In genomic region chr1:103527331-103527730, GRCh38 we compare ENCODE assay signal across 1 cellular context.
TF ChIP-seq lines count a peak whose summit lies in the region.

No MANE protein-coding gene starts in this region.

TF ChIP-seq in H1, 55 proteins besides CTCF, POLR2A, EP300 and RAD21 (continued from another document):
- no peak for TF ChIP-seq SP2 (IDR thresholded peaks at IDR 0.05; ENCODE audit: low read length)
- no peak for TF ChIP-seq BCL11A (IDR thresholded peaks at IDR 0.05; ENCODE audit: low read depth in 2 of 2, low read length in 2 of 2)
- TF ChIP-seq TBP (IDR thresholded peaks at IDR 0.05; ENCODE audit: low read depth, low read length): no peak
- no peak for TF ChIP-seq ATF3 (IDR thresholded peaks at IDR 0.05; ENCODE audit: insufficient read depth, low read depth, low read length)
- TF ChIP-seq KDM1A (IDR thresholded peaks at IDR 0.05; ENCODE audit: borderline replicate concordance, low read length): no peak
- no peak for TF ChIP-seq JUND (IDR thresholded peaks at IDR 0.05; ENCODE audit: low read length)
- no peak for TF ChIP-seq TAF1 (IDR thresholded peaks at IDR 0.05; ENCODE audit: low read depth, low read length)
- no peak for TF ChIP-seq SAP30 (IDR thresholded peaks at IDR 0.05; ENCODE audit: insufficient read depth, insufficient replicate concordance, low read length)
- TF ChIP-seq YY1 (IDR thresholded peaks at IDR 0.05; ENCODE audit: low read depth, low read length): no peak
- no peak for TF ChIP-seq HDAC2 (IDR thresholded peaks at IDR 0.05; ENCODE audit: borderline replicate concordance in 1 of 2, low read depth in 2 of 2, low read length in 2 of 2)
- no peak for TF ChIP-seq CHD2 (IDR thresholded peaks at IDR 0.05; ENCODE audit: low read length)
- TF ChIP-seq TCF12 (IDR thresholded peaks at IDR 0.05; ENCODE audit: low read depth, low read length): no peak
- TF ChIP-seq SP1 (IDR thresholded peaks at IDR 0.05; ENCODE audit: low read depth, low read length): no peak
- TF ChIP-seq BRCA1 (IDR thresholded peaks at IDR 0.05; ENCODE audit: low read depth, low read length): no peak
- TF ChIP-seq CHD1 (IDR thresholded peaks at IDR 0.05; ENCODE audit: low read depth, low read length): no peak
- TF ChIP-seq KDM5A (IDR thresholded peaks at IDR 0.05; ENCODE audit: low read length): no peak
- TF ChIP-seq PHF8 (conservative IDR thresholded peaks at IDR 0.05; ENCODE audit: low read depth, low read length): no peak
TF ChIP-seq in H1: peak in this region for 0.
